In the genomic region with DNA sequence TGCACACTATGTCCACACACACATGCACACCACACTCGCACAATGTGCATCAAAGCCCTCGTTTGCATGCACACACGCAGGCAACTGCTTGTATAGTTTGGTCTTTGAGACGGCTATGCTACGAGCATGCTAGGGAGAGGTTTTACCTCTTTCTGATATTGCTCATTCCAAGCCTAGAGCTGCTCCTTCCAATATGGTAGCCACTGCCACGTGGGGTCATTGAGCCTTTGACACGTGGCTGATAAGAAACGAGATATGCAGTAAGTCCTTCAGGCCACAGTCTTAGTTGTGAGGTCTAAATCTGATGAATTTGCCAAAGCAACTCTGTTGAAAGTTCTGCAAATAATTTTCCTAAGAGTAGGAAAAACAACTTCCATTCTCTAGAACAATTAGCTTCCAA, we compare ENCODE assay signal across 8 cellular contexts.
"Had no signal": no experiment of that assay in that cellular context is flagged by ENCODE, and none has a peak within 500 bp of the region (broad histone marks: within the 10 kb centered on the region; RNA-seq: fewer than 3 reads in every experiment).

No MANE protein-coding gene starts in this region.

- FAIRE-seq: H1, H54, HTR-8/SVneo had no signal

- H3K36me3 Mint-ChIP-seq: IgD-negative memory B cell had no signal

- ATAC-seq: HCT116 had no signal

- H3K9me3 ChIP-seq: HAP-1 had no signal

- DNase-seq: GM23248, KG1 had no signal

- H3K36me3 ChIP-seq: HAP-1 had no signal

- H2AFZ ChIP-seq: GM23248 had no signal

- H3K9ac ChIP-seq: GM23248 had no signal

- H3K4me1 ChIP-seq: HAP-1 had no signal

- H3K4me3 Mint-ChIP-seq: IgD-negative memory B cell had no signal

- H3K27ac ChIP-seq: GM23248 had no signal

- H3K4me3 ChIP-seq: GM23248, HAP-1 had no signal
